In the genomic region with DNA sequence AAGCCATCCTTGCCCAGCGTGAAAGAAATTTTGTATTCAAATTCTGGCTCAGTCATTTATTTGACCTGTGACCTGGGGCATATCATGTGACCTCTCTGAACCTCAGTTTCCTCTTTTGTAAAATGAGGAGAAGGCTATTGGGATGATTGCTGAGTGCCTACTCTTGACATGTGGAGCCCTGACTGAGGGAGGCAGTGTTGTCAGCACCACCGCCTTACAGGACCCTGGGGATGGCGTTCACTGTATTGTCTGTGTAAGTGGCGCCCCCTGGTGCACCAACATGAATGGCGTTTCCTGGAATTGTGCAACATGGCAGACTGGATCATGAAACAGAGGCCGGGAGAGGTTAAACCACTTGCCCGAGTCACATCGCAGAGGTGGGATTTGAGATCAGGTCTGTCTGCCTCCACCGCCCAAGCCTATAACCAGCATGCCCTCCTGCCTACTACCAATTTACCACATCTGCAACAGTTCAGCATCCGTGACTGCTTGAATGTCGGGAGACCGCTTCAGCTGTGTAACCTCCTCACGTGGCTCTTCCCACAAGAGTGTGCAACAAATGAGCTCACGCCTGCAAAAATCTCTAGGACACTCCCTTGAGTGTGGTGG, we compare ENCODE assay signal across 8 cellular contexts. TPM values are rescaled to one million over a fixed set of nuclear protein-coding genes. Genes with fewer than 3 reads are reported as not detected.
DNase-seq lines count a peak whose midpoint lies in the region; ATAC-seq, FAIRE-seq and TF ChIP-seq lines count a peak whose summit lies in the region.

No MANE protein-coding gene starts in this region.

- no peak overlapping the region for H3K4me2 ChIP-seq in keratinocyte (ENCODE audit: control insufficient read depth, extremely low read depth, insufficient read depth, low read depth, low read length)

- intact Hi-C loops in breast epithelium (cut with DNase I; ENCODE audit: low total_unique reads) = loop anchor here (5.0 kb wide), 1 partner anchor 709 kb away; no protein-coding TSS in a partner anchor

- no peaks in the 10 kb centered on the region for H4K20me1 ChIP-seq in keratinocyte (ENCODE audit: control insufficient read depth, extremely low read depth, insufficient read depth, low read length)

- H2AFZ ChIP-seq in keratinocyte (ENCODE audit: control insufficient read depth, low read length) = peak overlapping the region; percentile 40

- H3K4me1 ChIP-seq in breast epithelium (no peaks in the 10 kb centered on the region), keratinocyte (ENCODE audit: control insufficient read depth, extremely low read depth, insufficient read depth, low read length) (no peaks in the 10 kb centered on the region)

- no peak for TF ChIP-seq POLR2A in breast epithelium (IDR thresholded peaks at IDR 0.05)

- peak; percentile 92 for FAIRE-seq in keratinocyte (lab: Jason Lieb, UNC)

- no peaks in the 10 kb centered on the region for H3K79me2 ChIP-seq in keratinocyte (ENCODE audit: control insufficient read depth, insufficient read depth, low read length)

- H3K27ac ChIP-seq in VCaP = no peak overlapping the region
- H3K27ac ChIP-seq in breast epithelium = no peak overlapping the region
- H3K27ac ChIP-seq in keratinocyte (ENCODE audit: control insufficient read depth, insufficient read depth, low read length) = no peak overlapping the region

- TF ChIP-seq CTCF in VCaP (conservative IDR thresholded peaks at IDR 0.05) (peak; percentile 86), breast epithelium (IDR thresholded peaks at IDR 0.05) (peak; percentile 34 to 75 (median 66)), keratinocyte (optimal IDR thresholded peaks at IDR 0.05 in 1 of 3, IDR thresholded peaks at IDR 0.05 in 1 of 3, conservative IDR thresholded peaks at IDR 0.05 in 1 of 3; ENCODE audit: extremely low read depth in 1 of 3, insufficient read depth in 2 of 3, low read length in 3 of 3) (peak; percentile 82 to 98 (median 89))

- ATAC-seq in HG02884 (IDR thresholded peaks at IDR 0.05; ENCODE audit: unreplicated experiment) (peak; percentile 55), HG03378 (IDR thresholded peaks at IDR 0.05; ENCODE audit: unreplicated experiment) (no peak)

- no peaks in the 10 kb centered on the region for H3K36me3 ChIP-seq in breast epithelium
- H3K36me3 ChIP-seq in keratinocyte (ENCODE audit: control insufficient read depth in 2 of 2, extremely low read depth in 1 of 2, insufficient read depth in 2 of 2, low read length in 2 of 2) = no peaks in the 10 kb centered on the region

- H3K9me1 ChIP-seq in keratinocyte (ENCODE audit: control insufficient read depth, extremely low read depth, insufficient read depth, low read length) = no peaks in the 10 kb centered on the region

- peak overlapping the region in 2 of 3 donors; percentile 11 to 54 for H3K4me3 ChIP-seq in breast epithelium
- no peak overlapping the region for H3K4me3 ChIP-seq in keratinocyte (ENCODE audit: control insufficient read depth in 2 of 3, extremely low read depth in 1 of 3, insufficient read depth in 2 of 3, low read depth in 1 of 3, low read length in 3 of 3)

- dilution Hi-C loops in keratinocyte (cut with MboI; ENCODE audit: extremely low pct_ligation_motif_present, low sequenced_read_pairs) = no loop called here

- no peaks in the 10 kb centered on the region for H3K9me3 ChIP-seq in breast epithelium
- no peaks in the 10 kb centered on the region for H3K9me3 ChIP-seq in keratinocyte (ENCODE audit: control insufficient read depth, low read depth, low read length)

- H3K27me3 ChIP-seq in breast epithelium (no peaks in the 10 kb centered on the region), keratinocyte (ENCODE audit: control insufficient read depth, extremely low read depth, insufficient read depth, low read length) (no peaks in the 10 kb centered on the region)

- no peak overlapping the region for H3K9ac ChIP-seq in keratinocyte (ENCODE audit: control insufficient read depth, extremely low read depth, insufficient read depth, low read length)

- DNase-seq in G401 (ENCODE audit: low spot score) (peak; percentile 67), NCI-H2196 (lab: John Stamatoyannopoulos, UW; ENCODE audit: unreplicated experiment) (peak; percentile 71), breast epithelium (ENCODE audit: low spot score in 2 of 2) (peak; percentile 72 to 78), keratinocyte (ENCODE audit: low read depth, low spot score) (peak; percentile 36)
- peak; percentile 46 to 83 for DNase-seq in stimulated activated CD4-positive, alpha-beta T cell treated with anti-CD3 and anti-CD28 coated beads, Interleukin-1b, Interleukin-23, amount 100 ng/mL, for 1 hour (ENCODE audit: low read depth in 2 of 2)

- in situ Hi-C loops in G401 (cut with HindIII; ENCODE audit: low sequenced_read_pairs) = no loop called here

RNA-seq across cellular contexts. Expression of gene CCDC63, which starts 20.1 kb away (rescaled TPM):
- not detected in 2 replicates for total RNA-seq in G401 (2014; rRNA removed; shearing (Covaris generic))
- not detected for total RNA-seq in breast epithelium
- polyA plus RNA-seq in keratinocyte = not detected in 3 replicates
- polyA plus RNA-seq in keratinocyte (2011; ENCODE audit: low read depth) = 1.00 TPM
- 0.04 TPM in 1 of 2 replicates, not detected in the other for polyA plus RNA-seq in keratinocyte (2011; cell fraction: cytosol; rRNA removed)
- polyA plus RNA-seq in keratinocyte (2011; cell fraction: nucleus; rRNA removed) = 0.11 TPM in 1 of 2 replicates, not detected in the other
- 0.20 TPM in 1 of 2 replicates, not detected in the other for polyA plus RNA-seq in keratinocyte (2012; ENCODE audit: low replicate concordance)
- polyA minus RNA-seq in keratinocyte = not detected in 3 replicates
- not detected for polyA minus RNA-seq in keratinocyte (2011; cell fraction: cytosol; rRNA and poly(A)+ RNA removed)
- polyA minus RNA-seq in keratinocyte (2011; cell fraction: nucleus; rRNA and poly(A)+ RNA removed) = not detected in 2 replicates

Comparison
In these comparisons a context has a peak if more than half of its experiments do, and no peak if none do; other contexts are left out.
1. H3K4me3 ChIP-seq: peak in breast epithelium (2 of 3); none in keratinocyte (0 of 3).
2. Peak in every context shown above with its lines, with median percentiles within 50 percentile points of each other: DNase-seq and CTCF ChIP-seq.